Comparison of ENCODE assay signal across 21 cellular contexts in genomic region chr2:188204830-188205229, GRCh38.
DNase-seq lines count a peak whose midpoint lies in the region; ATAC-seq, FAIRE-seq and TF ChIP-seq lines count a peak whose summit lies in the region.
"Had no signal": no experiment of that assay in that cellular context is flagged by ENCODE, and none has a peak within 500 bp of the region (broad histone marks: within the 10 kb centered on the region; RNA-seq: fewer than 3 reads in every experiment).

No MANE protein-coding gene starts in this region.

- 30% methylated on average over 1 of the region's 1 CpG for WGBS in A549 (ENCODE audit: missing lambda C conversion rate)

- H3K27ac ChIP-seq in A549, result no peak overlapping the region
- H3K27ac ChIP-seq in HEK293 (ENCODE audit: extremely low read depth, low read depth, low read length), result no peak overlapping the region
- H3K27ac ChIP-seq: GM23248, SK-N-MC had no signal

- no peak for TF ChIP-seq POLR2A in A549 (IDR thresholded peaks at IDR 0.05; ENCODE audit: low read length)

- peak in 1 of 2 experiments; percentile 10; a peak in 1 of 5 replicates for TF ChIP-seq RAD21 in A549 (conservative IDR thresholded peaks at IDR 0.05 in 1 of 2, IDR thresholded peaks at IDR 0.05 in 1 of 2)

- no peak overlapping the region for H3K4me3 ChIP-seq in A549
- H3K4me3 ChIP-seq in HEK293 (ENCODE audit: low read depth, low read length), result no peak overlapping the region
- H3K4me3 ChIP-seq: GM12878, GM23248, SK-N-MC had no signal

- H3K4me2 ChIP-seq in A549, result no peak overlapping the region

- no peaks in the 10 kb centered on the region for H3K9me3 ChIP-seq in A549
- no peaks in the 10 kb centered on the region for H3K9me3 ChIP-seq in HEK293 (ENCODE audit: control insufficient read depth, insufficient read depth, low read depth, low read length)
- H3K9me3 ChIP-seq: BE2C had no signal

- no peak for TF ChIP-seq EP300 in A549 (IDR thresholded peaks at IDR 0.05)

- H3K4me1 ChIP-seq in A549 (peaks cover 4% of the 10 kb centered on the region; the same call in 2 of the 3 replicates), HEK293 (ENCODE audit: control insufficient read depth, insufficient read depth, low read length) (no peaks in the 10 kb centered on the region)
- H3K4me1 ChIP-seq: BE2C had no signal

- DNase-seq in A549 (ENCODE audit: low read depth in 1 of 2, low spot score in 1 of 2), result no peak
- DNase-seq in cerebellar cortex (ENCODE audit: low spot score), result peak; percentile 14
- DNase-seq in left kidney (ENCODE audit: low read depth, low spot score), result peak; percentile 69
- no peak for DNase-seq in H4 (ENCODE audit: low spot score)
- no peak for DNase-seq in omental fat pad (ENCODE audit: low spot score)
- no peak for DNase-seq in cerebellar nuclear complex (lab: John Stamatoyannopoulos, UW)
- DNase-seq in D721Med (ENCODE audit: insufficient read length, low spot score), result no peak
- DNase-seq: BE2C; CD4-positive, CD25-positive, alpha-beta regulatory T cell; GM23248; MM.1S; NCI-H1092; NCI-H1436 treated with DMSO at 0.1 percent for 48 hours; NCI-H2029; NCI-H345; NCI-H526; OCI-M1; Right ventricle myocardium superior had no signal

- CTCF ChIA-PET in A549 (lab: Yijun Ruan, JAX), result interaction anchor here (1.2 kb wide), 1 partner anchor 624 kb away, joined by 3 read pairs; no protein-coding TSS in a partner anchor
- CTCF ChIA-PET in HEK293 (lab: Yijun Ruan, JAX), result interaction anchor here (0.5 to 1.0 kb wide), 2 partner anchors 113 to 1242 kb away, joined by 3 read pairs; no protein-coding TSS in a partner anchor

- POLR2A ChIA-PET in A549 (lab: Yijun Ruan, JAX), result interaction anchor here (1.0 kb wide), 1 partner anchor 88 kb away, joined by 3 read pairs; no protein-coding TSS in a partner anchor
- POLR2A ChIA-PET in HEK293 (lab: Yijun Ruan, JAX), result no interaction called here

- no peak for ATAC-seq in A549
- ATAC-seq in omental fat pad (ENCODE audit: low FRiP score), result no peak
- ATAC-seq: GM12878 had no signal

- FAIRE-seq in A549 (lab: Jason Lieb, UNC) (no peak), D721Med (lab: Jason Lieb, UNC) (no peak)
- FAIRE-seq: GM12878 had no signal

- no peaks in the 10 kb centered on the region for H3K36me3 ChIP-seq in HEK293 (ENCODE audit: control insufficient read depth in 2 of 2, insufficient read depth in 1 of 2, low read length in 2 of 2)
- H3K36me3 ChIP-seq: BE2C had no signal

- TF ChIP-seq CTCF in A549 (IDR thresholded peaks at IDR 0.05) (peak; percentile 14; the same call in 1 of the 3 replicates), HEK293 (tag by site-specific recombination; IDR thresholded peaks at IDR 0.05) (0 out of 2 replicates have a peak, but pooled peaks have one; percentile 35), omental fat pad (IDR thresholded peaks at IDR 0.05) (no peak), D721Med (IDR thresholded peaks at IDR 0.05; ENCODE audit: insufficient read depth, missing control alignments) (no peak)

TF ChIP-seq in A549, 52 proteins besides CTCF, POLR2A, EP300 and RAD21:
- TF ChIP-seq EHF (CRISPR knock-in tag; IDR thresholded peaks at IDR 0.05), result no peak
- no peak for TF ChIP-seq MAX (IDR thresholded peaks at IDR 0.05)
- TF ChIP-seq CEBPB (IDR thresholded peaks at IDR 0.05), result no peak
- TF ChIP-seq ZFP36 (IDR thresholded peaks at IDR 0.05; ENCODE audit: borderline replicate concordance, partially characterized antibody), result no peak
- TF ChIP-seq CBX2 (IDR thresholded peaks at IDR 0.05; ENCODE audit: borderline replicate concordance, low read depth), result no peak
- TF ChIP-seq HOXB13 (CRISPR knock-in tag; IDR thresholded peaks at IDR 0.05; ENCODE audit: low read depth), result no peak
- no peak for TF ChIP-seq ESRRA (IDR thresholded peaks at IDR 0.05; ENCODE audit: borderline replicate concordance, low read length)
- TF ChIP-seq E2F6 (IDR thresholded peaks at IDR 0.05; ENCODE audit: borderline replicate concordance, low read depth), result no peak
TF ChIP-seq in A549: peak in this region for 0.

TF ChIP-seq in HEK293, 187 proteins besides CTCF, POLR2A, EP300 and RAD21:
- no peak for TF ChIP-seq KLF9 (tag by site-specific recombination; IDR thresholded peaks at IDR 0.05; ENCODE audit: low read depth)
- TF ChIP-seq OSR2 (tag by site-specific recombination; IDR thresholded peaks at IDR 0.05), result no peak
- no peak for TF ChIP-seq ZNF768 (tag by site-specific recombination; IDR thresholded peaks at IDR 0.05)
- no peak for TF ChIP-seq ZNF645 (tag by site-specific recombination; IDR thresholded peaks at IDR 0.05)
- TF ChIP-seq ELK4 (IDR thresholded peaks at IDR 0.05; ENCODE audit: borderline replicate concordance, low read depth, low read length), result no peak
- no peak for TF ChIP-seq ZNF621 (tag by site-specific recombination; IDR thresholded peaks at IDR 0.05)
- no peak for TF ChIP-seq BCL6B (tag by site-specific recombination; IDR thresholded peaks at IDR 0.05)
- TF ChIP-seq ZBTB21 (tag by site-specific recombination; IDR thresholded peaks at IDR 0.05), result no peak
- TF ChIP-seq ZNF692 (tag by site-specific recombination; IDR thresholded peaks at IDR 0.05), result no peak
- TF ChIP-seq ZBTB20 (tag by site-specific recombination; IDR thresholded peaks at IDR 0.05), result no peak
TF ChIP-seq in HEK293: peak in this region for 0.

Comparison
In these comparisons a context has a peak if more than half of its experiments do, and no peak if none do; other contexts are left out.
1. DNase-seq: peak in cerebellar cortex (single experiment) and left kidney (single experiment); none in A549 (0 of 2), H4 (single experiment), omental fat pad (single experiment), cerebellar nuclear complex (0 of 2) and D721Med (single experiment).
2. CTCF ChIP-seq: peak in A549 (single experiment) and HEK293 (single experiment); none in omental fat pad (0 of 3) and D721Med (single experiment).
3. Of the 5 proteins assayed by ChIP-seq in both HEK293 and A549: peak only in HEK293: none; only in A549: none; in both: CTCF; in neither: 4.